1 cellular context compared by ENCODE assay signal in genomic region chr18:13530879-13531387, GRCh38.
TF ChIP-seq lines count a peak whose summit lies in the region.

No MANE protein-coding gene starts in this region.

TF ChIP-seq in HCT116, 20 proteins besides CTCF, POLR2A, EP300 and RAD21 (continued from another document):
- TF ChIP-seq REST (IDR thresholded peaks at IDR 0.05; ENCODE audit: low read depth) (no peak), EGR1 (IDR thresholded peaks at IDR 0.05; ENCODE audit: low read depth) (no peak), SIN3A (IDR thresholded peaks at IDR 0.05; ENCODE audit: low read depth) (no peak), ELF1 (IDR thresholded peaks at IDR 0.05; ENCODE audit: borderline replicate concordance, low read depth) (no peak), ZFX (IDR thresholded peaks at IDR 0.05) (no peak), POLR2AphosphoS5 (IDR thresholded peaks at IDR 0.05; ENCODE audit: low read depth, low read length) (no peak), SRF (IDR thresholded peaks at IDR 0.05; ENCODE audit: low read depth) (no peak)
